ENCODE assay signal across 8 cellular contexts in the genomic region with DNA sequence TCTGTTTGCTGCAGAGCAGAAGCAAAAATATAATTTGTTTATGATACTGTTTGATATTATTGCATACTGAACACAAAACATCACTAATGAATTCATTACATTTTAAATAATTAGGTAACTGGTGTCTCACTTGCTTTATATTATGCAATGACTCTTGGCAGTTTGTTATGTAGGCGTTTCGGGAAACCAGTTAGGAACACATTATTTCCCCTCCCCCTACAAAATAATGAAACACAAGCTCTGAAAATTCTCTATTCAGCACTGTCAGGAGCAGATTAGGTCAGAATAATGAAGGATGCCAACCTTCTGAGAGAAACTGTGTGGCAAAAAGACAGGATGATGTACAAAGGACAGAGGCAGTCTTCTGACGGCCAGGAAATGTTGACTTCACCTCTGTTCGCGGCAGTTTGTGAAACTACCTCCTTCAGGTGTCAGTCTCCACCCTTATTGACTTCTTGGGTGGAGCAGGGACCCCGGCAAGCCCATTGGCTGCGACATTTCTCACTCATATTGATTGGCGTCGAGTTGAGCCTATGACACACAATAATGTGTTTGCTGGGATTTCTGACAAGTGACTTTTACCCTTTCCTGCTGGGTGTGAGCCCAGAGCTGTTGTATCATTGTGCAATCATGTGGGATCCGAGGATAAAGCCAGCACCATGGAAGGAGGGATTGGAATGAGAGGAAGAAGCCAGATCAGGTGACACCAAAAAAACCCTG. TPM values are rescaled to one million over a fixed set of nuclear protein-coding genes. Genes with fewer than 3 reads are reported as not detected.
A peak's percentile ranks its signal among the peaks of the same experiment; 100 is the strongest.
DNase-seq lines count a peak whose midpoint lies in the region; ATAC-seq and TF ChIP-seq lines count a peak whose summit lies in the region.

No MANE protein-coding gene starts in this region.

- intact Hi-C loops in adrenal gland (cut with DNase I): no loop called here

- peaks cover 47 to 74% of the 10 kb centered on the region in 2 donors for H3K4me1 ChIP-seq in adrenal gland (replicated peaks in 1 of 2)
- H3K4me1 ChIP-seq in right atrium auricular region: peaks cover 0 to 49% of the 10 kb centered on the region in 2 donors

- H3K9me3 ChIP-seq in adrenal gland (replicated peaks in 1 of 3): no peaks in the 10 kb centered on the region
- H3K9me3 ChIP-seq in right atrium auricular region: no peaks in the 10 kb centered on the region

- TF ChIP-seq CTCF in adrenal gland (IDR thresholded peaks at IDR 0.05): no peak
- no peak for TF ChIP-seq CTCF in right atrium auricular region (IDR thresholded peaks at IDR 0.05)

- ATAC-seq in GM19397 (IDR thresholded peaks at IDR 0.05; ENCODE audit: unreplicated experiment): no peak

- WGBS in adrenal gland, 4 donors: 23 to 36% (median 28%) methylated on average over 10 of the region's 10 CpGs

- H3K4me3 ChIP-seq in adrenal gland (no peak overlapping the region), right atrium auricular region (no peak overlapping the region), skeletal muscle cell (ENCODE audit: low read depth, low read length) (no peak overlapping the region)

- H3K27ac ChIP-seq in adrenal gland (peak overlapping the region; percentile 83 to 96 (median 94)), right atrium auricular region (peak overlapping the region; percentile 71 to 85)

- TF ChIP-seq POLR2A in adrenal gland (IDR thresholded peaks at IDR 0.05): peak in 1 of 2 donors; percentile 17

- DNase-seq in Ammon's horn (ENCODE audit: low spot score) (peak; percentile 90), HT-29 (ENCODE audit: low spot score) (peak; percentile 96), adrenal gland (peak; percentile 71 to 92 (median 84)), right atrium auricular region (ENCODE audit: low spot score) (peak; percentile 93), skeletal muscle cell (ENCODE audit: low read depth) (peak; percentile 91), HK-2 (ENCODE audit: unreplicated experiment) (no peak)
- no peak for DNase-seq in activated CD4-positive, CD25-positive, alpha-beta regulatory T cell (lab: John Stamatoyannopoulos, UW)

- H3K36me3 ChIP-seq in adrenal gland (replicated peaks in 1 of 2) (peaks cover 0 to 6% of the 10 kb centered on the region in 2 donors), right atrium auricular region (peaks cover 14% of the 10 kb centered on the region)

- H3K27me3 ChIP-seq in adrenal gland (no peaks in the 10 kb centered on the region), right atrium auricular region (no peaks in the 10 kb centered on the region)

RNA-seq across cellular contexts. Expression of gene SH3PXD2B, which starts 34.0 kb away (rescaled TPM):
- 1.3 and 1.9 TPM in 2 replicates for total RNA-seq in HT-29 (2014; rRNA removed; shearing (Covaris generic))
- 100 to 1,000 TPM in 1 of 8 donors, 10 to 100 TPM in 7; 41.1 to 111 (median 64.7) TPM for total RNA-seq in adrenal gland
- polyA plus RNA-seq in adrenal gland: 10 to 100 TPM; 15.2 to 37.9 (median 28.4) TPM
- 10 to 100 TPM in 1 of 2 donors, 1 to 10 TPM in 1; 7.2 to 13.9 TPM for total RNA-seq in right atrium auricular region

Comparison
In these comparisons a context has a peak if more than half of its experiments do, and no peak if none do; other contexts are left out.
1. DNase-seq: peak in Ammon's horn (single experiment), HT-29 (single experiment), adrenal gland (7 of 7), right atrium auricular region (single experiment) and skeletal muscle cell (single experiment); none in HK-2 (single experiment) and activated CD4-positive, CD25-positive, alpha-beta regulatory T cell (0 of 4).